16 cellular contexts compared by ENCODE assay signal in genomic region chr3:182896553-182896952, GRCh38.
DNase-seq lines count a peak whose midpoint lies in the region; ATAC-seq and TF ChIP-seq lines count a peak whose summit lies in the region.
"Had no signal": no experiment of that assay in that cellular context is flagged by ENCODE, and none has a peak within 500 bp of the region (broad histone marks: within the 10 kb centered on the region; RNA-seq: fewer than 3 reads in every experiment).

No MANE protein-coding gene starts in this region.

- H3K9me3 Mint-ChIP-seq in endothelial cell (ENCODE audit: unreplicated experiment): no peaks in the 10 kb centered on the region
- no peaks in the 10 kb centered on the region for H3K9me3 Mint-ChIP-seq in stimulated activated memory B cell treated with anti-CD40 and anti-IgM and Interleukin-4, amounts not matched to agents 10 μg/mL and 1 μg/mL and 100 μg/mL, for 72 hours
- H3K9me3 Mint-ChIP-seq: CD4-positive, CD25-positive, alpha-beta regulatory T cell; CD8-positive, alpha-beta T cell had no signal

- no peak for TF ChIP-seq CTCF in endothelial cell (IDR thresholded peaks at IDR 0.05; ENCODE audit: unreplicated experiment)
- no peak for TF ChIP-seq CTCF in right lobe of liver (IDR thresholded peaks at IDR 0.05)

- TF ChIP-seq POLR2A in right lobe of liver (IDR thresholded peaks at IDR 0.05): no peak

- H3K9me3 ChIP-seq in right lobe of liver: no peaks in the 10 kb centered on the region
- H3K9me3 ChIP-seq: BLaER1, Caco-2, HAP-1 had no signal

- DNase-seq in endothelial cell (ENCODE audit: low spot score) (no peak), left lobe of liver (ENCODE audit: low spot score) (no peak), right lobe of liver (no peak), amniotic stem cell (lab: John Stamatoyannopoulos, UW) (no peak), NCI-H1092 treated with DMSO at 0.1 percent for 48 hours (lab: John Stamatoyannopoulos, UW) (no peak)
- DNase-seq: Caco-2; CD4-positive, CD25-positive, alpha-beta regulatory T cell; CD8-positive, alpha-beta T cell; DMS153; DND-41; GOT3 had no signal

- ATAC-seq in left lobe of liver (peak; percentile 13), right lobe of liver (peak; percentile 24 to 67 (median 50))
- no peak for ATAC-seq in stimulated activated memory B cell treated with anti-CD40 and anti-IgM and Interleukin-4, amounts not matched to agents 10 μg/mL and 1 μg/mL and 100 μg/mL, for 72 hours
- ATAC-seq: CD8-positive, alpha-beta T cell had no signal

- no peak overlapping the region for H3K4me3 Mint-ChIP-seq in endothelial cell (ENCODE audit: unreplicated experiment)
- no peak overlapping the region for H3K4me3 Mint-ChIP-seq in stimulated activated memory B cell treated with anti-CD40 and anti-IgM and Interleukin-4, amounts not matched to agents 10 μg/mL and 1 μg/mL and 100 μg/mL, for 72 hours
- H3K4me3 Mint-ChIP-seq: B cell; CD4-positive, CD25-positive, alpha-beta regulatory T cell; CD8-positive, alpha-beta T cell had no signal

- no peaks in the 10 kb centered on the region for H3K27me3 ChIP-seq in right lobe of liver
- H3K27me3 ChIP-seq: BLaER1 had no signal

- peaks cover 0 to 5% (median 0%) of the 10 kb centered on the region in 4 donors for H3K36me3 ChIP-seq in right lobe of liver

- peaks cover 0 to 34% (median 2%) of the 10 kb centered on the region in 4 donors for H3K4me1 ChIP-seq in right lobe of liver
- H3K4me1 ChIP-seq: BLaER1, HAP-1 had no signal

- H3K27me3 Mint-ChIP-seq in endothelial cell (ENCODE audit: unreplicated experiment): no peaks in the 10 kb centered on the region
- H3K27me3 Mint-ChIP-seq in stimulated activated memory B cell treated with anti-CD40 and anti-IgM and Interleukin-4, amounts not matched to agents 10 μg/mL and 1 μg/mL and 100 μg/mL, for 72 hours: no peaks in the 10 kb centered on the region
- H3K27me3 Mint-ChIP-seq: B cell; CD4-positive, CD25-positive, alpha-beta regulatory T cell had no signal

- intact Hi-C loops in right lobe of liver (cut with DNase I): no loop called here

- peaks cover 6% of the 10 kb centered on the region for H3K36me3 Mint-ChIP-seq in endothelial cell (ENCODE audit: low read depth, unreplicated experiment)
- peaks cover 33% of the 10 kb centered on the region for H3K36me3 Mint-ChIP-seq in stimulated activated memory B cell treated with anti-CD40 and anti-IgM and Interleukin-4, amounts not matched to agents 10 μg/mL and 1 μg/mL and 100 μg/mL, for 72 hours

- peak overlapping the region in 2 of 3 donors; percentile 51 to 58 for H3K4me3 ChIP-seq in right lobe of liver
- H3K4me3 ChIP-seq: BLaER1, HAP-1 had no signal

- peaks cover 20% of the 10 kb centered on the region for H3K4me1 Mint-ChIP-seq in endothelial cell (ENCODE audit: unreplicated experiment)
- H3K4me1 Mint-ChIP-seq in stimulated activated memory B cell treated with anti-CD40 and anti-IgM and Interleukin-4, amounts not matched to agents 10 μg/mL and 1 μg/mL and 100 μg/mL, for 72 hours: no peaks in the 10 kb centered on the region
- H3K4me1 Mint-ChIP-seq: B cell had no signal

- peak overlapping the region; percentile 82 for H3K27ac Mint-ChIP-seq in endothelial cell (ENCODE audit: unreplicated experiment)
- H3K27ac Mint-ChIP-seq in stimulated activated memory B cell treated with anti-CD40 and anti-IgM and Interleukin-4, amounts not matched to agents 10 μg/mL and 1 μg/mL and 100 μg/mL, for 72 hours: no peak overlapping the region
- H3K27ac Mint-ChIP-seq: B cell; CD4-positive, CD25-positive, alpha-beta regulatory T cell; CD8-positive, alpha-beta T cell had no signal

- WGBS in right lobe of liver (ENCODE audit: insufficient coverage, low coverage, low lambda C conversion rate, missing lambda C conversion rate): 29% methylated on average over 2 of the region's 2 CpGs

- peak overlapping the region; percentile 16 to 80 (median 75) for H3K27ac ChIP-seq in right lobe of liver
- H3K27ac ChIP-seq: BLaER1, C4-2B had no signal
